26 cellular contexts compared by ENCODE assay signal in the genomic region with DNA sequence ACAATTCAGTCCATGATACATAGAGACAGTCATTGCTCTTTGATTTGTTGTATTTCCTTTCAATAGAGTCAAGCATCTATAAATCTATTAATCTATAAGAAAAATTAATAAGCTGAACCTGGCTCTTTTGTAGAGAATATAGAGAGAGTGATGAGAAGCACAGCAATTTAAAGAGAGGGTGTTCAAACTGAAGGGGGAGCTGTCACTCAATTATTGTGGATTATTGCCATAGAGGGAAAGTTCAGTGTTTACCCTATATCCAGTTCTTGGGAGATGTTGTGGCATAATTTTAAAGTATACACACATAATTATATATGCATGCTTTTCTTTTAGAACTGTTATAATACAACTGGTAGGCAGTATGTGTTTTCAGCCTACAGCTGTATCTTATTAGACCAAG.
"Had no signal": no experiment of that assay in that cellular context is flagged by ENCODE, and none has a peak within 500 bp of the region (broad histone marks: within the 10 kb centered on the region; RNA-seq: fewer than 3 reads in every experiment).

No MANE protein-coding gene starts in this region.

- FAIRE-seq: keratinocyte, small intestine, urothelium cell line had no signal

- H3K9me3 ChIP-seq: heart right ventricle, lower lobe of right lung, mucosa of descending colon, tibial nerve had no signal

- H3K4me3 ChIP-seq: coronary artery, heart right ventricle, lower lobe of right lung, mucosa of descending colon, stomach, suprapubic skin, tibial nerve had no signal

- H3K36me3 ChIP-seq: heart right ventricle, lower lobe of right lung, stomach, suprapubic skin, tibial nerve had no signal

- H3K27ac ChIP-seq: coronary artery, epithelial cell of prostate, heart right ventricle, lower lobe of right lung, stomach, suprapubic skin, tibial nerve had no signal

- H3K9me3 Mint-ChIP-seq: nephron progenitor cell had no signal

- H3K4me1 ChIP-seq: heart right ventricle, lower lobe of right lung, stomach, suprapubic skin, tibial nerve had no signal

- H3K27ac Mint-ChIP-seq: activated CD4-positive, alpha-beta memory T cell treated with anti-CD3 and anti-CD28 coated beads for 36 hours; activated naive CD8-positive, alpha-beta T cell treated with anti-CD3 and anti-CD28 coated beads, Interleukin-2, amount 50 U/mL, for 24 hours; nephron progenitor cell; stimulated activated effector memory CD8-positive, alpha-beta T cell treated with anti-CD3 and anti-CD28 coated beads, Interleukin-12 subunit alpha, Interleukin-12 subunit beta, amount 100 ng/mL, for 72 hours had no signal

- H3K4me1 Mint-ChIP-seq: activated naive CD8-positive, alpha-beta T cell treated with anti-CD3 and anti-CD28 coated beads, Interleukin-2, amount 50 U/mL, for 24 hours; nephron progenitor cell; stimulated activated effector memory CD8-positive, alpha-beta T cell treated with anti-CD3 and anti-CD28 coated beads, Interleukin-12 subunit alpha, Interleukin-12 subunit beta, amount 100 ng/mL, for 72 hours had no signal

- H3K27me3 ChIP-seq: heart right ventricle, stomach, suprapubic skin, tibial nerve had no signal

- H3K4me3 Mint-ChIP-seq: activated CD4-positive, alpha-beta memory T cell treated with anti-CD3 and anti-CD28 coated beads for 36 hours; activated naive CD8-positive, alpha-beta T cell treated with anti-CD3 and anti-CD28 coated beads, Interleukin-2, amount 50 U/mL, for 24 hours; nephron progenitor cell; stimulated activated effector memory CD8-positive, alpha-beta T cell treated with anti-CD3 and anti-CD28 coated beads, Interleukin-12 subunit alpha, Interleukin-12 subunit beta, amount 100 ng/mL, for 72 hours had no signal

- ATAC-seq: activated naive CD8-positive, alpha-beta T cell treated with anti-CD3 and anti-CD28 coated beads, Interleukin-2, amount 50 U/mL, for 24 hours; heart right ventricle; left colon; lower lobe of right lung; mucosa of descending colon; sciatic nerve; stimulated activated effector memory CD8-positive, alpha-beta T cell treated with anti-CD3 and anti-CD28 coated beads, Interleukin-12 subunit alpha, Interleukin-12 subunit beta, amount 100 ng/mL, for 72 hours had no signal

- H3K27me3 Mint-ChIP-seq: activated CD4-positive, alpha-beta memory T cell treated with anti-CD3 and anti-CD28 coated beads for 36 hours; activated naive CD8-positive, alpha-beta T cell treated with anti-CD3 and anti-CD28 coated beads, Interleukin-2, amount 50 U/mL, for 24 hours had no signal

- DNase-seq: activated CD4-positive, alpha-beta memory T cell treated with anti-CD3 and anti-CD28 coated beads for 36 hours; activated CD4-positive, alpha-beta T cell treated with anti-CD3 and anti-CD28 coated beads for 48 hours; activated CD4-positive, CD25-positive, alpha-beta regulatory T cell; activated effector memory CD4-positive, alpha-beta T cell treated with anti-CD3 and anti-CD28 coated beads, Interleukin-2, amount 50 U/mL, for 16 hours; activated naive CD4-positive, alpha-beta T cell treated with anti-CD3 and anti-CD28 coated beads, Interleukin-2, amount 50 U/mL, for 16 hours; activated naive CD8-positive, alpha-beta T cell treated with anti-CD3 and anti-CD28 coated beads, Interleukin-2, amount 50 U/mL, for 24 hours; activated T-cell treated with anti-CD3 and anti-CD28 coated beads, Interleukin-2, amount 50 U/mL, for 48 hours; cerebellar nuclear complex; heart right ventricle; left colon; lower lobe of right lung; mesendoderm; mucosa of descending colon; nephron progenitor cell; nucleus accumbens; small intestine; stimulated activated CD4-positive, alpha-beta T cell treated with anti-CD3 and anti-CD28 coated beads, Interleukin-2, amount 100 ng/mL, for 24 hours; stomach had no signal

- H3K36me3 Mint-ChIP-seq: activated CD4-positive, alpha-beta memory T cell treated with anti-CD3 and anti-CD28 coated beads for 36 hours; stimulated activated effector memory CD8-positive, alpha-beta T cell treated with anti-CD3 and anti-CD28 coated beads, Interleukin-12 subunit alpha, Interleukin-12 subunit beta, amount 100 ng/mL, for 72 hours had no signal
